In the genomic region with DNA sequence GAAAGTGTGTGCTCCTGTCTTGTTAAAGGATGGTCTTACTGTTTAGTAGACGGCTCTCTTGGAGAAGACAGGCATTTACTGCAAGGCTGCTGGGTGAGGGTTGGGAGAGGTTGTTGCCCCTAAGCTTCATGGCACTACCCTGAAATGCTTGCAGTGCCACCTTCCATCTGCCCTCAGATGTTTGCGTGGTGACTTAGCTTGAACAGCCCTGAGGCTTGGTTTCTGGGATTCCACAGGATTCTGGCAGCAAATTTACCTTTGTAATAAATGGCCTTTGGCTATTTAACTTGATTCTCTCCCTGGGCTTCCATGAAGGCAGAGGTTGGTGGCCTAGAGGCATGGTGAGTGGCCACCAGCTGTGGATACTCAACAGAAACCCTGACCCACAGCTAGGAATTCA, we compare ENCODE assay signal across 22 cellular contexts. TPM values are rescaled to one million over a fixed set of nuclear protein-coding genes. Genes with fewer than 3 reads are reported as not detected.
DNase-seq lines count a peak whose midpoint lies in the region; TF ChIP-seq lines count a peak whose summit lies in the region.
"Had no signal": no experiment of that assay in that cellular context is flagged by ENCODE, and none has a peak within 500 bp of the region (broad histone marks: within the 10 kb centered on the region; RNA-seq: fewer than 3 reads in every experiment).

No MANE protein-coding gene starts in this region.

- no peaks in the 10 kb centered on the region for H3K79me2 ChIP-seq in PC-9 (ENCODE audit: low read depth)

- no peaks in the 10 kb centered on the region for H3K9me3 ChIP-seq in PC-9 (ENCODE audit: insufficient read depth, low read depth)
- H3K9me3 ChIP-seq: A549, BE2C had no signal

- peaks cover 2% of the 10 kb centered on the region for H3K4me1 Mint-ChIP-seq in osteocyte (ENCODE audit: unreplicated experiment)
- H3K4me1 Mint-ChIP-seq: CD8-positive, alpha-beta memory T cell had no signal

- no peak overlapping the region for H3K27ac Mint-ChIP-seq in osteocyte (ENCODE audit: unreplicated experiment)
- H3K27ac Mint-ChIP-seq: CD4-positive, alpha-beta T cell; CD8-positive, alpha-beta memory T cell; H9 had no signal

- peaks cover 19% of the 10 kb centered on the region for H3K4me1 ChIP-seq in PC-9 (replicated peaks; ENCODE audit: insufficient read depth)
- H3K4me1 ChIP-seq: A549; BE2C; BLaER1 treated with 17β-estradiol and CSF1 and Interleukin-3, amounts not matched to agents 10 nM and 100 nM had no signal

- DNase-seq in EL, result peak; percentile 18
- peak; percentile 84 for DNase-seq in M059J (ENCODE audit: low read depth)
- peak; percentile 71 to 76 for DNase-seq in PC-9
- peak; percentile 19 for DNase-seq in osteocyte (ENCODE audit: extremely low spot score, unreplicated experiment)
- no peak for DNase-seq in H7
- no peak for DNase-seq in posterior vena cava (ENCODE audit: low spot score)
- DNase-seq in activated naive CD4-positive, alpha-beta T cell (lab: John Stamatoyannopoulos, UW), result no peak
- DNase-seq: 8988T; ACHN; AML-193; BE2C; Calu3; CD4-positive, alpha-beta T cell; CD8-positive, alpha-beta memory T cell; DMS53; DMS79 treated with DMSO at 0.1 percent for 48 hours; GM23248; H9 had no signal

- no peaks in the 10 kb centered on the region for H4K20me1 ChIP-seq in PC-9 (ENCODE audit: insufficient read depth)
- H4K20me1 ChIP-seq: BLaER1 treated with 17β-estradiol and CSF1 and Interleukin-3, amounts not matched to agents 10 nM and 100 nM had no signal

- H3F3A ChIP-seq in PC-9 (ENCODE audit: insufficient read depth, low read depth), result peaks cover 4% of the 10 kb centered on the region; the same call in 1 of the 2 replicates

- H3K4me3 Mint-ChIP-seq in osteocyte (ENCODE audit: unreplicated experiment), result no peak overlapping the region
- H3K4me3 Mint-ChIP-seq: CD14-positive monocyte; CD4-positive, alpha-beta T cell; CD8-positive, alpha-beta memory T cell; H9 had no signal

- H3K27ac ChIP-seq in PC-9, result peak overlapping the region; percentile 28; the same call in 1 of the 2 replicates
- H3K27ac ChIP-seq: A549; BLaER1 treated with 17β-estradiol and CSF1 and Interleukin-3, amounts not matched to agents 10 nM and 100 nM; GM23248 had no signal

- H3K9me3 Mint-ChIP-seq in osteocyte (ENCODE audit: unreplicated experiment), result no peaks in the 10 kb centered on the region
- H3K9me3 Mint-ChIP-seq: CD4-positive, alpha-beta T cell; CD8-positive, alpha-beta memory T cell; H9 had no signal

- peak overlapping the region; percentile 21; the same call in 1 of the 2 replicates for H3K4me2 ChIP-seq in PC-9
- H3K4me2 ChIP-seq: A549; BLaER1 treated with 17β-estradiol and CSF1 and Interleukin-3, amounts not matched to agents 10 nM and 100 nM had no signal

- H3K4me3 ChIP-seq in PC-9 (no peak overlapping the region), H7 (ENCODE audit: insufficient read depth, low read depth, low read length) (no peak overlapping the region)
- H3K4me3 ChIP-seq: A549; BLaER1 treated with 17β-estradiol and CSF1 and Interleukin-3, amounts not matched to agents 10 nM and 100 nM; GM12878; GM23248 had no signal

- H3K36me3 ChIP-seq in PC-9 (ENCODE audit: low read depth), result no peaks in the 10 kb centered on the region
- H3K36me3 ChIP-seq in H7 (replicated peaks; ENCODE audit: control insufficient read depth, insufficient read depth, low read length), result peaks cover 10% of the 10 kb centered on the region
- H3K36me3 ChIP-seq: BE2C; BLaER1 treated with 17β-estradiol and CSF1 and Interleukin-3, amounts not matched to agents 10 nM and 100 nM had no signal

- POLR2A ChIA-PET in PC-9 (lab: Charles Lee; ENCODE audit: unreplicated experiment), result interaction anchor here (0.7 to 1.2 kb wide), 2 partner anchors 12 to 25 kb away, joined by 3 to 4 read pairs; a partner anchor contains a TSS

- TSS peak; percentile 40 for BruUV-seq in PC-9 (replicated peaks; lab: Mats Ljungman, UMichigan)

- no peak for TF ChIP-seq CTCF in PC-9 (conservative IDR thresholded peaks at IDR 0.05)
- no peak for TF ChIP-seq CTCF in osteocyte (IDR thresholded peaks at IDR 0.05)

- intact Hi-C loops in PC-9 (cut with micrococcal nuclease; ENCODE audit: unreplicated experiment) (loop anchor here (1.0 to 10.0 kb wide), 3 partner anchors 10 to 754 kb away; a partner anchor contains a TSS), posterior vena cava (cut with DNase I) (no loop called here)

- H3K27me3 ChIP-seq in PC-9 (ENCODE audit: insufficient read depth, low read depth) (no peaks in the 10 kb centered on the region), H7 (ENCODE audit: control insufficient read depth, insufficient read depth, low read length) (no peaks in the 10 kb centered on the region)
- H3K27me3 ChIP-seq: BE2C; BLaER1 treated with 17β-estradiol and CSF1 and Interleukin-3, amounts not matched to agents 10 nM and 100 nM had no signal

- no peaks in the 10 kb centered on the region for H3K27me3 Mint-ChIP-seq in osteocyte (ENCODE audit: unreplicated experiment)

- CTCF ChIA-PET in PC-9 (lab: Charles Lee), result interaction anchor here (0.6 to 0.9 kb wide), 3 partner anchors 9 to 11 kb away, joined by 3 to 4 read pairs (median 3); a partner anchor contains a TSS

- no peak overlapping the region for H2AFZ ChIP-seq in PC-9
- H2AFZ ChIP-seq: GM23248 had no signal

- no peaks in the 10 kb centered on the region for H3K9me2 ChIP-seq in PC-9 (ENCODE audit: insufficient read depth)

- no peaks in the 10 kb centered on the region for H3K36me3 Mint-ChIP-seq in osteocyte (ENCODE audit: unreplicated experiment)
- H3K36me3 Mint-ChIP-seq: CD8-positive, alpha-beta memory T cell had no signal

RNA-seq across cellular contexts. Expression of a gene that starts 11.6 kb away (rescaled TPM):
- total RNA-seq in M059J (2014; rRNA removed; shearing (Covaris generic)), result 0.59 and 1.7 TPM in 2 replicates
- total RNA-seq in PC-9 (2021), result 54.4 and 72.5 TPM in 2 replicates
- 1.8 and 2.1 TPM in 2 replicates for total RNA-seq in osteocyte
- 28.6 and 31.2 TPM in 2 replicates for total RNA-seq in H7 (2014; rRNA removed; shearing (Covaris generic))
- total RNA-seq in posterior vena cava, result 1 to 10 TPM; 6.7 to 9.2 TPM
- total RNA-seq: CD4-positive, alpha-beta T cell; CD8-positive, alpha-beta memory T cell had no signal

RNA-seq across cellular contexts. Expression of a gene that starts 50.2 kb away (rescaled TPM):
- total RNA-seq in M059J (2014; rRNA removed; shearing (Covaris generic)), result 1.1 TPM in 1 of 2 replicates, not detected in the other
- total RNA-seq in PC-9 (2021), result 23.1 and 32.2 TPM in 2 replicates
- 25.6 and 27.9 TPM in 2 replicates for total RNA-seq in osteocyte
- 12.2 and 13.0 TPM in 2 replicates for total RNA-seq in H7 (2014; rRNA removed; shearing (Covaris generic))
- 10 to 100 TPM; 11.8 to 15.2 TPM for total RNA-seq in posterior vena cava
- total RNA-seq: CD4-positive, alpha-beta T cell; CD8-positive, alpha-beta memory T cell had no signal

Comparison
In these comparisons a context has a peak if more than half of its experiments do, and no peak if none do; other contexts are left out.
1. DNase-seq: peak in EL (single experiment), M059J (single experiment), PC-9 (2 of 2) and osteocyte (single experiment); none in H7 (single experiment), posterior vena cava (single experiment) and activated naive CD4-positive, alpha-beta T cell (0 of 4).